ENCODE assay signal across 8 cellular contexts in genomic region chr16:30844671-30845449, GRCh38. TPM values are rescaled to one million over a fixed set of nuclear protein-coding genes. Genes with fewer than 3 reads are reported as not detected.
DNase-seq lines count a peak whose midpoint lies in the region; ATAC-seq, FAIRE-seq and TF ChIP-seq lines count a peak whose summit lies in the region.

No MANE protein-coding gene starts in this region.

- 48% methylated on average over 8 of the region's 8 CpGs for WGBS in prostate gland
- WGBS in upper lobe of left lung, 2 donors: 31 to 42% methylated on average over 7 to 8 of the region's 8 CpGs

- POLR2A ChIA-PET in AG04450 (lab: Yijun Ruan, JAX): interaction anchor here (0.6 to 1.4 kb wide), 5 partner anchors 25 to 150 kb away, joined by 3 to 4 read pairs (median 4); no protein-coding TSS in a partner anchor

- FAIRE-seq in GM19239 (lab: Jason Lieb, UNC): peak; percentile 97

- H3K9me3 ChIP-seq in AG04450 (ENCODE audit: control insufficient read depth, insufficient read depth, low read length): no peaks in the 10 kb centered on the region
- H3K9me3 ChIP-seq in prostate gland: no peaks in the 10 kb centered on the region
- no peaks in the 10 kb centered on the region for H3K9me3 ChIP-seq in upper lobe of left lung

- H3K9me3 Mint-ChIP-seq in activated naive CD8-positive, alpha-beta T cell (ENCODE audit: low read depth): no peaks in the 10 kb centered on the region

- ATAC-seq in Right ventricle myocardium superior (ENCODE audit: poor library complexity) (peak; percentile 93), upper lobe of left lung (ENCODE audit: low FRiP score in 2 of 2) (peak; percentile 89 to 91)

- TF ChIP-seq EP300 in upper lobe of left lung (IDR thresholded peaks at IDR 0.05): no peak

- CTCF ChIA-PET in AG04450 (lab: Charles Lee): interaction anchor here (0.5 to 3.9 kb wide), 37 partner anchors 10 to 297 kb away, joined by 3 to 66 read pairs (median 6); partner anchors contain the start of genes BCL7C, CTF1, FBXL19 and ZNF629

- peak overlapping the region; percentile 20 for H3K4me3 Mint-ChIP-seq in activated naive CD8-positive, alpha-beta T cell

- DNase-seq in AG04450 (ENCODE audit: low read depth, low spot score) (peak; percentile 81), GM19239 (ENCODE audit: insufficient read length, low spot score) (peak; percentile 86), NCI-H1092 (lab: John Stamatoyannopoulos, UW) (peak; percentile 77), SKM-1 (lab: John Stamatoyannopoulos, UW; ENCODE audit: unreplicated experiment) (peak; percentile 90), Right ventricle myocardium superior (no peak), prostate gland (ENCODE audit: low spot score) (peak; percentile 78), upper lobe of left lung (peak in 1 of 2 donors; percentile 70)

- H3K27me3 Mint-ChIP-seq in activated naive CD8-positive, alpha-beta T cell: no peaks in the 10 kb centered on the region

- peaks cover 3% of the 10 kb centered on the region for H3K4me1 ChIP-seq in prostate gland (replicated peaks)
- peaks cover 0 to 12% (median 8%) of the 10 kb centered on the region in 4 donors for H3K4me1 ChIP-seq in upper lobe of left lung

- H3K27ac ChIP-seq in AG04450 (ENCODE audit: low read depth, low read length) (peak overlapping the region; percentile 21), prostate gland (peak overlapping the region; percentile 31 to 38), upper lobe of left lung (peak overlapping the region in 2 of 4 donors; percentile 20 to 70)

- no peak overlapping the region for H3K27ac Mint-ChIP-seq in activated naive CD8-positive, alpha-beta T cell

- no peak overlapping the region for H3K4me3 ChIP-seq in AG04450 (ENCODE audit: low read depth, low read length)
- no peak overlapping the region for H3K4me3 ChIP-seq in prostate gland
- H3K4me3 ChIP-seq in upper lobe of left lung: peak overlapping the region in 3 of 4 donors; percentile 23 to 33 (median 33)

- H3K36me3 Mint-ChIP-seq in activated naive CD8-positive, alpha-beta T cell: no peaks in the 10 kb centered on the region

- TF ChIP-seq CTCF in AG04450 (IDR thresholded peaks at IDR 0.05; ENCODE audit: low read depth, low read length): peak; percentile 95
- TF ChIP-seq CTCF in prostate gland (IDR thresholded peaks at IDR 0.05): peak in 3 of 4 experiments; percentile 79 to 85 (median 79)
- TF ChIP-seq CTCF in upper lobe of left lung (IDR thresholded peaks at IDR 0.05): peak; percentile 69 to 88 (median 83)

- H3K27me3 ChIP-seq in AG04450 (ENCODE audit: control insufficient read depth, insufficient read depth, low read length) (no peaks in the 10 kb centered on the region), prostate gland (replicated peaks; ENCODE audit: insufficient read depth) (no peaks in the 10 kb centered on the region), upper lobe of left lung (no peaks in the 10 kb centered on the region)

- no peak for TF ChIP-seq POLR2A in prostate gland (IDR thresholded peaks at IDR 0.05)
- no peak for TF ChIP-seq POLR2A in upper lobe of left lung (IDR thresholded peaks at IDR 0.05)

- peaks cover 10% of the 10 kb centered on the region for H3K4me1 Mint-ChIP-seq in activated naive CD8-positive, alpha-beta T cell (ENCODE audit: low read depth)

- H3K36me3 ChIP-seq in prostate gland (no peaks in the 10 kb centered on the region), upper lobe of left lung (no peaks in the 10 kb centered on the region)

- intact Hi-C loops in Right ventricle myocardium superior (cut with DNase I): loop anchor here (2.0 to 5.0 kb wide), 2 partner anchors 57 to 76 kb away; no protein-coding TSS in a partner anchor
- intact Hi-C loops in prostate gland (cut with DNase I): loop anchor here (1.0 to 5.0 kb wide), 2 partner anchors 57 to 77 kb away; partner anchors contain the start of gene FBXL19

RNA-seq across cellular contexts. Expression of gene BCL7C, which starts 49.0 kb away (rescaled TPM):
- polyA plus RNA-seq in AG04450 (2011; rRNA removed): 27.7 and 27.8 TPM in 2 replicates
- polyA minus RNA-seq in AG04450 (2011; rRNA and poly(A)+ RNA removed): 10.8 and 11.1 TPM in 2 replicates
- total RNA-seq in Right ventricle myocardium superior (28.8 TPM), prostate gland (10 to 100 TPM; 54.2 to 54.8 TPM), upper lobe of left lung (10 to 100 TPM; 15.7 to 32.8 (median 28.2) TPM)

RNA-seq across cellular contexts. Expression of gene CTF1, which starts 51.6 kb away (rescaled TPM):
- polyA plus RNA-seq in AG04450 (2011; rRNA removed): 10.1 and 12.5 TPM in 2 replicates
- polyA minus RNA-seq in AG04450 (2011; rRNA and poly(A)+ RNA removed): 6.5 and 6.6 TPM in 2 replicates
- total RNA-seq in Right ventricle myocardium superior (6.5 TPM), prostate gland (10 to 100 TPM in 1 of 2 donors, 1 to 10 TPM in 1; 9.8 to 13.9 TPM), upper lobe of left lung (10 to 100 TPM in 2 of 6 donors, 1 to 10 TPM in 4; 4.2 to 14.5 (median 7.1) TPM)

RNA-seq across cellular contexts. Expression of gene ZNF629, which starts 57.9 kb away (rescaled TPM):
- polyA plus RNA-seq in AG04450 (2011; rRNA removed): 5.1 and 8.0 TPM in 2 replicates
- polyA minus RNA-seq in AG04450 (2011; rRNA and poly(A)+ RNA removed): 9.5 and 9.9 TPM in 2 replicates
- total RNA-seq in Right ventricle myocardium superior: 16.5 TPM
- total RNA-seq in prostate gland: 10 to 100 TPM; 17.9 to 24.0 TPM
- 10 to 100 TPM; 13.1 to 32.5 (median 14.8) TPM for total RNA-seq in upper lobe of left lung

Comparison
In these comparisons a context has a peak if more than half of its experiments do, and no peak if none do; other contexts are left out.
1. H3K4me3 ChIP-seq: peak in upper lobe of left lung (3 of 4); none in AG04450 (single experiment) and prostate gland (0 of 2).
2. Peak in every context shown above with its lines, with median percentiles within 50 percentile points of each other: CTCF ChIP-seq.